Comparison of ENCODE assay signal across 20 cellular contexts in the genomic region with DNA sequence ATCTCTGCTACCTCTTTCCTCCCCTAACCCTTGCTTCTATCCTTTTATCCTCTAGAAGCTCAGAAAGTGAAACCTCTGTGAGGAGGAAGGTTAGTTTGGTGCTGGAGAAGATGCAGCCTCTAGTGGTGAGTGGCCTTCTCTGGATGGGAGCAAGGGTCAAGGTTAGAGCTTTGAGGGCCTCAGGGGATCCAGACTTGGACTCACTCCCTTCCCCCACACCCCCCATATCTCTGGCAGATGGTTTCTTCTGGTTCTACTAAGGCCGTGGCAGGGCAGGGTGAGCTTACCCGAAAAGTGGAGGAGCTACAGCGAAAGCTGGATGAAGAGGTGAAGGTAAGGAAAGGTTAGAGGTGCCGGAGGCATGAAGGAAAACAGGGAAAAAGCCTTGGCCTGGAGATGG. TPM values are rescaled to one million over a fixed set of nuclear protein-coding genes. Genes with fewer than 3 reads are reported as not detected.
DNase-seq lines count a peak whose midpoint lies in the region; ATAC-seq and TF ChIP-seq lines count a peak whose summit lies in the region.
"Had no signal": no experiment of that assay in that cellular context is flagged by ENCODE, and none has a peak within 500 bp of the region (broad histone marks: within the 10 kb centered on the region; RNA-seq: fewer than 3 reads in every experiment).

No MANE protein-coding gene starts in this region.

- no peak for TF ChIP-seq RAD21 in SK-N-SH (IDR thresholded peaks at IDR 0.05; ENCODE audit: low read length)

- no peaks in the 10 kb centered on the region for H3K9me2 ChIP-seq in SK-N-SH

- no peak overlapping the region for H2AFZ ChIP-seq in SK-N-SH (ENCODE audit: low read depth)
- H2AFZ ChIP-seq: parathyroid adenoma had no signal

- H3K4me1 Mint-ChIP-seq in activated naive CD4-positive, alpha-beta T cell treated with anti-CD3 and anti-CD28 coated beads for 36 hours (ENCODE audit: low read depth), result no peaks in the 10 kb centered on the region
- H3K4me1 Mint-ChIP-seq: CD14-positive monocyte had no signal

- H3K79me2 ChIP-seq in SK-N-SH (ENCODE audit: insufficient read depth), result no peaks in the 10 kb centered on the region

- no peak overlapping the region for H3K9ac ChIP-seq in SK-N-SH
- H3K9ac ChIP-seq: parathyroid adenoma had no signal

- H3K27me3 ChIP-seq in SK-N-SH (ENCODE audit: insufficient read depth), result no peaks in the 10 kb centered on the region; the same call in 1 of the 2 replicates
- H3K27me3 ChIP-seq in Panc1 (ENCODE audit: control insufficient read depth, insufficient read depth, low read length), result no peaks in the 10 kb centered on the region
- H3K27me3 ChIP-seq in right lobe of liver, result no peaks in the 10 kb centered on the region
- H3K27me3 ChIP-seq: SJCRH30 had no signal

- H3F3A ChIP-seq in SK-N-SH (replicated peaks; ENCODE audit: insufficient read depth), result no peaks in the 10 kb centered on the region

- H3K27ac ChIP-seq in SK-N-SH (ENCODE audit: low read depth in 2 of 2, low read length in 1 of 2) (no peak overlapping the region), Panc1 (ENCODE audit: low read length) (no peak overlapping the region), right lobe of liver (no peak overlapping the region)
- H3K27ac ChIP-seq: parathyroid adenoma, SJCRH30, thoracic aorta had no signal

- H3K36me3 ChIP-seq in SK-N-SH (replicated peaks in 1 of 2; ENCODE audit: control insufficient read depth in 1 of 2, insufficient read depth in 2 of 2, low read length in 1 of 2) (no peaks in the 10 kb centered on the region), Panc1 (ENCODE audit: control insufficient read depth, insufficient read depth, low read length) (no peaks in the 10 kb centered on the region; the same call in 1 of the 2 replicates), right lobe of liver (peaks cover 5 to 46% (median 22%) of the 10 kb centered on the region in 4 donors)
- H3K36me3 ChIP-seq: SJCRH30, thoracic aorta had no signal

- no peak overlapping the region for H3K4me2 ChIP-seq in SK-N-SH

- POLR2A ChIA-PET in SK-N-SH (lab: Yijun Ruan, JAX) (interaction anchor here (0.7 to 1.2 kb wide), 2 partner anchors 9 to 19 kb away, joined by 3 read pairs; a partner anchor contains a TSS), Panc1 (lab: Charles Lee) (no interaction called here)

- no peaks in the 10 kb centered on the region for H3K9me3 Mint-ChIP-seq in activated naive CD4-positive, alpha-beta T cell treated with anti-CD3 and anti-CD28 coated beads for 36 hours
- H3K9me3 Mint-ChIP-seq: activated naive CD8-positive, alpha-beta T cell treated with anti-CD3 and anti-CD28 coated beads, Interleukin-2, amount 10 ng/mL, durations not matched to agents 7 days and 5 days; CD14-positive monocyte had no signal

- no peak overlapping the region for H3K27ac Mint-ChIP-seq in activated naive CD4-positive, alpha-beta T cell treated with anti-CD3 and anti-CD28 coated beads for 36 hours
- H3K27ac Mint-ChIP-seq: activated naive CD8-positive, alpha-beta T cell treated with anti-CD3 and anti-CD28 coated beads, Interleukin-2, amount 10 ng/mL, durations not matched to agents 7 days and 5 days had no signal

- no peaks in the 10 kb centered on the region for H3K4me1 ChIP-seq in SK-N-SH (ENCODE audit: control insufficient read depth in 1 of 2, insufficient read depth in 2 of 2, low read depth in 1 of 2, low read length in 1 of 2)
- peaks cover 4% of the 10 kb centered on the region for H3K4me1 ChIP-seq in Panc1 (ENCODE audit: control insufficient read depth, insufficient read depth, low read length)
- peaks cover 0 to 29% (median 11%) of the 10 kb centered on the region in 4 donors for H3K4me1 ChIP-seq in right lobe of liver
- H3K4me1 ChIP-seq: SJCRH30 had no signal

- 94% methylated on average over 4 of the region's 4 CpGs for WGBS in SK-N-SH (ENCODE audit: low lambda C conversion rate)
- 78% methylated on average over 4 of the region's 4 CpGs for WGBS in right lobe of liver (ENCODE audit: insufficient coverage, low coverage, low lambda C conversion rate, missing lambda C conversion rate)

- CTCF ChIA-PET in SK-N-SH (lab: Yijun Ruan, JAX) (interaction anchor here (0.6 to 1.4 kb wide), 3 partner anchors 9 to 149 kb away, joined by 3 read pairs; no protein-coding TSS in a partner anchor), Panc1 (lab: Charles Lee) (interaction anchor here (0.7 to 1.1 kb wide), 2 partner anchors 46 to 116 kb away, joined by 3 read pairs; no protein-coding TSS in a partner anchor)
- CTCF ChIA-PET in activated naive CD4-positive, alpha-beta T cell treated with anti-CD3 and anti-CD28 coated beads for 36 hours (lab: Charles Lee), result interaction anchor here (1.1 to 2.2 kb wide), 2 partner anchors 10 to 214 kb away, joined by 3 to 8 read pairs; a partner anchor contains a TSS

- TF ChIP-seq CTCF in SK-N-SH (IDR thresholded peaks at IDR 0.05) (no peak), Panc1 (IDR thresholded peaks at IDR 0.05) (no peak), right lobe of liver (IDR thresholded peaks at IDR 0.05) (no peak)

- no peaks in the 10 kb centered on the region for H3K36me3 Mint-ChIP-seq in activated naive CD4-positive, alpha-beta T cell treated with anti-CD3 and anti-CD28 coated beads for 36 hours (ENCODE audit: low read depth)
- H3K36me3 Mint-ChIP-seq: activated naive CD8-positive, alpha-beta T cell treated with anti-CD3 and anti-CD28 coated beads, Interleukin-2, amount 10 ng/mL, durations not matched to agents 7 days and 5 days; CD14-positive monocyte had no signal

- H3K9me3 ChIP-seq in SK-N-SH (no peaks in the 10 kb centered on the region), Panc1 (ENCODE audit: control insufficient read depth, insufficient read depth, low read depth, low read length) (no peaks in the 10 kb centered on the region), right lobe of liver (no peaks in the 10 kb centered on the region)
- H3K9me3 ChIP-seq: SJCRH30, thoracic aorta had no signal

- H3K4me3 Mint-ChIP-seq in activated naive CD4-positive, alpha-beta T cell treated with anti-CD3 and anti-CD28 coated beads for 36 hours, result no peak overlapping the region
- H3K4me3 Mint-ChIP-seq: activated naive CD8-positive, alpha-beta T cell treated with anti-CD3 and anti-CD28 coated beads, Interleukin-2, amount 10 ng/mL, durations not matched to agents 7 days and 5 days; CD14-positive monocyte had no signal

- TF ChIP-seq POLR2A in right lobe of liver (IDR thresholded peaks at IDR 0.05), result no peak

- H3K4me3 ChIP-seq in SK-N-SH (ENCODE audit: low read depth in 2 of 2, low read length in 1 of 2), result no peak overlapping the region
- H3K4me3 ChIP-seq in Panc1 (ENCODE audit: low read depth in 2 of 2, low read length in 2 of 2), result no peak overlapping the region
- no peak overlapping the region for H3K4me3 ChIP-seq in right lobe of liver
- H3K4me3 ChIP-seq: SJCRH30, thoracic aorta had no signal

- intact Hi-C loops in Panc1 (cut with micrococcal nuclease; ENCODE audit: unreplicated experiment) (no loop called here), right lobe of liver (cut with DNase I) (no loop called here)
- intact Hi-C loops in activated naive CD4-positive, alpha-beta T cell treated with anti-CD3 and anti-CD28 coated beads for 36 hours (cut with micrococcal nuclease), result no loop called here

- ATAC-seq in SK-N-SH treated with all-trans-retinoic acid at 6 μM for 48 hours, result peak; percentile 32; the same call in 2 of the 3 replicates
- ATAC-seq in Panc1, result 0 out of 2 replicates have a peak, but pooled peaks have one; percentile 22
- ATAC-seq in right lobe of liver, result peak in 3 of 4 donors; percentile 12 to 36 (median 13)
- no peak for ATAC-seq in HG03460 (IDR thresholded peaks at IDR 0.05; ENCODE audit: unreplicated experiment)
- no peak for ATAC-seq in GM18511 (IDR thresholded peaks at IDR 0.05; ENCODE audit: unreplicated experiment)

- H4K20me1 ChIP-seq in SK-N-SH (ENCODE audit: insufficient read depth), result no peaks in the 10 kb centered on the region

- TF ChIP-seq EP300 in SK-N-SH (IDR thresholded peaks at IDR 0.05; ENCODE audit: borderline replicate concordance in 1 of 2, low read depth in 1 of 2, low read length in 1 of 2), result no peak

- in situ Hi-C loops in Panc1 (cut with HindIII; ENCODE audit: low pct_unique_long_range_greater_than_20kb, low sequenced_read_pairs), result no loop called here

- BruUV-seq in Panc1 (replicated peaks; lab: Mats Ljungman, UMichigan), result no TSS peak

- DNase-seq in SK-N-SH (no peak), Panc1 (ENCODE audit: low read depth, low spot score) (no peak), right lobe of liver (no peak), amygdala (lab: John Stamatoyannopoulos, UW) (no peak)
- DNase-seq in activated naive CD4-positive, alpha-beta T cell treated with anti-CD3 and anti-CD28 coated beads for 36 hours, result no peak
- DNase-seq: 8988T; activated naive CD8-positive, alpha-beta T cell treated with anti-CD3 and anti-CD28 coated beads, Interleukin-2, amount 10 ng/mL, durations not matched to agents 7 days and 5 days; activated T-cell treated with anti-CD3 and anti-CD28 coated beads, Interleukin-2, amount 50 U/mL, for 48 hours; DMS53; effector CD8-positive, alpha-beta T cell; hypothalamus; NCI-H1436 treated with DMSO at 0.1 percent for 48 hours; NCI-H2227 treated with DMSO at 0.1 percent for 48 hours; SJCRH30 had no signal

- no peaks in the 10 kb centered on the region for H3K27me3 Mint-ChIP-seq in activated naive CD4-positive, alpha-beta T cell treated with anti-CD3 and anti-CD28 coated beads for 36 hours (ENCODE audit: low read depth)

TF ChIP-seq in SK-N-SH treated with all-trans-retinoic acid at 6 μM for 48 hours, 23 proteins besides CTCF, POLR2A, EP300 and RAD21 (continues in another document):
- TF ChIP-seq ZNF565 (CRISPR knock-in tag; conservative IDR thresholded peaks at IDR 0.05; ENCODE audit: low read depth), result no peak

TF ChIP-seq in SK-N-SH, 30 proteins besides CTCF, POLR2A, EP300 and RAD21 (continues in another document):
- TF ChIP-seq CHD2 (IDR thresholded peaks at IDR 0.05; ENCODE audit: low read length, partially characterized antibody) (no peak), TEAD4 (IDR thresholded peaks at IDR 0.05; ENCODE audit: borderline replicate concordance, insufficient read depth) (no peak), RFX5 (IDR thresholded peaks at IDR 0.05; ENCODE audit: low read length) (no peak), ELF1 (IDR thresholded peaks at IDR 0.05) (no peak)

RNA-seq across cellular contexts. Expression of a gene that starts 9.2 kb away (rescaled TPM):
- polyA plus RNA-seq in SK-N-SH (2012; rRNA removed), result 0.36 and 0.44 TPM in 2 replicates
- 0.12 and 0.64 TPM in 2 replicates for polyA plus RNA-seq in SK-N-SH (2012; cell fraction: cytosol; rRNA removed)
- polyA plus RNA-seq in SK-N-SH (2012; cell fraction: nucleus; rRNA removed), result 1.4 and 1.5 TPM in 2 replicates
- total RNA-seq in Panc1 (2021; ENCODE audit: unreplicated experiment) (10.2 TPM), right lobe of liver (10 to 100 TPM; 15.9 to 65.4 (median 38.6) TPM)
- 7.4 TPM for polyA plus RNA-seq in Panc1 (2012; ENCODE audit: insufficient read length)
- 1 to 10 TPM in 1 of 2 experiments, under 1 TPM in 1; 0.62 to 1.5 TPM for total RNA-seq in activated naive CD4-positive, alpha-beta T cell treated with anti-CD3 and anti-CD28 coated beads for 36 hours
- polyA plus RNA-seq: CD14-positive monocyte had no signal

RNA-seq across cellular contexts. Expression of a gene that starts 19.8 kb away (rescaled TPM):
- polyA plus RNA-seq in SK-N-SH (2012; rRNA removed), result 20.6 and 27.9 TPM in 2 replicates
- polyA plus RNA-seq in SK-N-SH (2012; cell fraction: cytosol; rRNA removed), result 21.1 and 22.1 TPM in 2 replicates
- 28.8 and 43.7 TPM in 2 replicates for polyA plus RNA-seq in SK-N-SH (2012; cell fraction: nucleus; rRNA removed)
- total RNA-seq in Panc1 (2021; ENCODE audit: unreplicated experiment) (66.4 TPM), right lobe of liver (1 to 10 TPM; 1.6 to 8.0 (median 3.1) TPM)
- polyA plus RNA-seq in Panc1 (2012; ENCODE audit: insufficient read length), result 68.5 TPM
- total RNA-seq in activated naive CD4-positive, alpha-beta T cell treated with anti-CD3 and anti-CD28 coated beads for 36 hours, result 1 to 10 TPM; 2.3 to 2.8 TPM

Comparison
In these comparisons a context has a peak if more than half of its experiments do, and no peak if none do; other contexts are left out.
1. ATAC-seq: peak in SK-N-SH treated with all-trans-retinoic acid at 6 μM for 48 hours (single experiment), Panc1 (single experiment) and right lobe of liver (3 of 4); none in HG03460 (single experiment) and GM18511 (single experiment).